ENCODE assay signal across 8 cellular contexts in the genomic region with DNA sequence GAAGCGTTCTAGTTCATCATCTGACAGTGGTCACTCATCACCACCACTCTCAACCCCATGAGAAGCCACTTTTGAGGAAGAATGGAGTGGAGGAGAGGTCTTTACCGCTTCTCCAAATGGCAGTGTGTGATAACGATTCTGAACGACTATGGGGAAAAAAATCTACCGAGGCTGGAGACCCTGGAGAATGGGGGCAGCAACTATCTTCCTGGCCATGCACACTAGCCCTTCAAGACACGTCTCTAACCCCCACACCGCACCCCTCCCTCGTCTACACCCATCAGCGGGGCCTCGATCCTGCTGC. TPM values are rescaled to one million over a fixed set of nuclear protein-coding genes. Genes with fewer than 3 reads are reported as not detected.
DNase-seq lines count a peak whose midpoint lies in the region; ATAC-seq and TF ChIP-seq lines count a peak whose summit lies in the region.

No MANE protein-coding gene starts in this region.

- no peak overlapping the region for H2AFZ ChIP-seq in OCI-LY1 (ENCODE audit: low read length)

- peak overlapping the region; percentile 98 for H3K4me3 Mint-ChIP-seq in activated CD4-positive, alpha-beta T cell treated with anti-CD3 and anti-CD28 coated beads, Interleukin-2, amount 10 ng/mL, durations not matched to agents 24 days and 14 days
- H3K4me3 Mint-ChIP-seq in endothelial cell (ENCODE audit: unreplicated experiment) (peak overlapping the region; percentile 98), natural killer cell (peak overlapping the region; percentile 96)

- no peaks in the 10 kb centered on the region for H3F3A ChIP-seq in OCI-LY1 (ENCODE audit: insufficient read depth, low read length)

- no peaks in the 10 kb centered on the region for H3K27me3 ChIP-seq in OCI-LY1 (ENCODE audit: insufficient read depth, low read length)

- no peak for DNase-seq in activated CD4-positive, alpha-beta T cell treated with anti-CD3 and anti-CD28 coated beads, Interleukin-2, amount 10 ng/mL, durations not matched to agents 24 days and 14 days
- no peak for DNase-seq in activated CD4-positive, alpha-beta T cell treated with anti-CD3 and anti-CD28 coated beads for 48 hours
- no peak for DNase-seq in endothelial cell (ENCODE audit: low spot score)
- DNase-seq in natural killer cell = no peak
- DNase-seq in NCI-H187 treated with DMSO at 0.1 percent for 48 hours (lab: John Stamatoyannopoulos, UW) = no peak
- no peak for DNase-seq in activated CD8-positive, alpha-beta memory T cell treated with anti-CD3 and anti-CD28 coated beads for 24 hours

- peaks cover 16% of the 10 kb centered on the region for H3K36me3 ChIP-seq in OCI-LY1 (ENCODE audit: insufficient read depth, low read length)

- no peaks in the 10 kb centered on the region for H3K9me2 ChIP-seq in OCI-LY1 (ENCODE audit: low read depth, low read length)

- H3K4me2 ChIP-seq in OCI-LY1 (ENCODE audit: low read length) = peak overlapping the region; percentile 94

- H3K27me3 Mint-ChIP-seq in activated CD4-positive, alpha-beta T cell treated with anti-CD3 and anti-CD28 coated beads, Interleukin-2, amount 10 ng/mL, durations not matched to agents 24 days and 14 days = peaks cover 2% of the 10 kb centered on the region
- H3K27me3 Mint-ChIP-seq in endothelial cell (ENCODE audit: unreplicated experiment) (peaks cover 14% of the 10 kb centered on the region), natural killer cell (ENCODE audit: low read depth in 2 of 2) (no peaks in the 10 kb centered on the region)

- no peaks in the 10 kb centered on the region for H4K20me1 ChIP-seq in OCI-LY1 (ENCODE audit: insufficient read depth, low read length)

- H3K4me1 Mint-ChIP-seq in activated CD4-positive, alpha-beta T cell treated with anti-CD3 and anti-CD28 coated beads, Interleukin-2, amount 10 ng/mL, durations not matched to agents 24 days and 14 days = peaks cover 21% of the 10 kb centered on the region
- peaks cover 18% of the 10 kb centered on the region for H3K4me1 Mint-ChIP-seq in endothelial cell (ENCODE audit: unreplicated experiment)
- peaks cover 27 to 38% of the 10 kb centered on the region in 2 donors for H3K4me1 Mint-ChIP-seq in natural killer cell

- TF ChIP-seq CTCF in OCI-LY1 (IDR thresholded peaks at IDR 0.05; ENCODE audit: low read length) (no peak), endothelial cell (IDR thresholded peaks at IDR 0.05; ENCODE audit: unreplicated experiment) (no peak), natural killer cell (IDR thresholded peaks at IDR 0.05) (no peak)

- H3K9me3 Mint-ChIP-seq in activated CD4-positive, alpha-beta T cell treated with anti-CD3 and anti-CD28 coated beads, Interleukin-2, amount 10 ng/mL, durations not matched to agents 24 days and 14 days = peaks cover 4% of the 10 kb centered on the region
- H3K9me3 Mint-ChIP-seq in endothelial cell (ENCODE audit: unreplicated experiment) = no peaks in the 10 kb centered on the region
- H3K9me3 Mint-ChIP-seq in natural killer cell = no peaks in the 10 kb centered on the region

- peaks cover 9% of the 10 kb centered on the region for H3K79me2 ChIP-seq in OCI-LY1 (ENCODE audit: insufficient read depth, low read length)

- peaks cover 19% of the 10 kb centered on the region for H3K4me1 ChIP-seq in OCI-LY1 (ENCODE audit: insufficient read depth, low read length, severe bottlenecking)

- peak overlapping the region; percentile 65 for H3K9ac ChIP-seq in OCI-LY1 (ENCODE audit: low read length)

- no peaks in the 10 kb centered on the region for H3K9me3 ChIP-seq in OCI-LY1 (ENCODE audit: low read length)

- no peak overlapping the region for H3K27ac ChIP-seq in OCI-LY1 (ENCODE audit: low read depth, low read length, poor library complexity, severe bottlenecking)

- ATAC-seq in natural killer cell (peak; percentile 47 to 63 (median 53)), HG03139 (IDR thresholded peaks at IDR 0.05; ENCODE audit: unreplicated experiment) (no peak)

- peak overlapping the region; percentile 96 for H3K27ac Mint-ChIP-seq in activated CD4-positive, alpha-beta T cell treated with anti-CD3 and anti-CD28 coated beads, Interleukin-2, amount 10 ng/mL, durations not matched to agents 24 days and 14 days
- H3K27ac Mint-ChIP-seq in endothelial cell (ENCODE audit: unreplicated experiment) (peak overlapping the region; percentile 100), natural killer cell (peak overlapping the region; percentile 93 to 95)

- intact Hi-C loops in activated CD4-positive, alpha-beta T cell treated with anti-CD3 and anti-CD28 coated beads, Interleukin-2, amount 10 ng/mL, durations not matched to agents 24 days and 14 days (cut with micrococcal nuclease) = loop anchor here (2.0 to 5.0 kb wide), 2 partner anchors 94 to 525 kb away; partner anchors contain the start of genes NOP2 and PEX5
- intact Hi-C loops in natural killer cell (cut with micrococcal nuclease) = loop anchor here (2.0 kb wide), 2 partner anchors 28 to 60 kb away; partner anchors contain the start of gene LPAR5

- H3K4me3 ChIP-seq in OCI-LY1 (ENCODE audit: low read depth, low read length, poor library complexity, severe bottlenecking) = peak overlapping the region; percentile 76

- peaks cover 29% of the 10 kb centered on the region for H3K36me3 Mint-ChIP-seq in activated CD4-positive, alpha-beta T cell treated with anti-CD3 and anti-CD28 coated beads, Interleukin-2, amount 10 ng/mL, durations not matched to agents 24 days and 14 days (ENCODE audit: low read depth)
- H3K36me3 Mint-ChIP-seq in endothelial cell (ENCODE audit: low read depth, unreplicated experiment) = peaks cover 15% of the 10 kb centered on the region
- peaks cover under 1% of the 10 kb centered on the region for H3K36me3 Mint-ChIP-seq in natural killer cell

RNA-seq across cellular contexts. Expression of gene ING4, which starts 0.4 kb away (rescaled TPM):
- total RNA-seq in activated CD4-positive, alpha-beta T cell treated with anti-CD3 and anti-CD28 coated beads, Interleukin-2, amount 10 ng/mL, durations not matched to agents 24 days and 14 days = 13.7 and 15.8 TPM in 2 replicates
- total RNA-seq in endothelial cell (ENCODE audit: unreplicated experiment) (41.3 TPM), natural killer cell (10 to 100 TPM; 29.9 to 40.9 (median 30.2) TPM)

RNA-seq across cellular contexts. Expression of gene ACRBP, which starts 15.3 kb away (rescaled TPM):
- 0.47 and 0.64 TPM in 2 replicates for total RNA-seq in activated CD4-positive, alpha-beta T cell treated with anti-CD3 and anti-CD28 coated beads, Interleukin-2, amount 10 ng/mL, durations not matched to agents 24 days and 14 days
- total RNA-seq in endothelial cell (ENCODE audit: unreplicated experiment) (19.3 TPM), natural killer cell (10 to 100 TPM in 1 of 3 donors, 1 to 10 TPM in 2; 2.1 to 12.2 (median 4.7) TPM)

RNA-seq across cellular contexts. Expression of gene ZNF384, which starts 26.6 kb away (rescaled TPM):
- total RNA-seq in activated CD4-positive, alpha-beta T cell treated with anti-CD3 and anti-CD28 coated beads, Interleukin-2, amount 10 ng/mL, durations not matched to agents 24 days and 14 days = 83.6 and 84.4 TPM in 2 replicates
- total RNA-seq in endothelial cell (ENCODE audit: unreplicated experiment) (85.2 TPM), natural killer cell (100 to 1,000 TPM in 2 of 3 donors, 10 to 100 TPM in 1; 95.1 to 101 (median 100) TPM)

RNA-seq across cellular contexts. Expression of gene LPAR5, which starts 26.8 kb away (rescaled TPM):
- total RNA-seq in activated CD4-positive, alpha-beta T cell treated with anti-CD3 and anti-CD28 coated beads, Interleukin-2, amount 10 ng/mL, durations not matched to agents 24 days and 14 days = 3.3 and 4.2 TPM in 2 replicates
- total RNA-seq in endothelial cell (ENCODE audit: unreplicated experiment) = 2.7 TPM
- 10 to 100 TPM in 2 of 3 donors, 1 to 10 TPM in 1; 10.0 to 27.8 (median 17.3) TPM for total RNA-seq in natural killer cell

RNA-seq across cellular contexts. Expression of gene PIANP, which starts 38.1 kb away (rescaled TPM):
- total RNA-seq in activated CD4-positive, alpha-beta T cell treated with anti-CD3 and anti-CD28 coated beads, Interleukin-2, amount 10 ng/mL, durations not matched to agents 24 days and 14 days = 0.09 TPM in 1 of 2 replicates, not detected in the other
- total RNA-seq in endothelial cell (ENCODE audit: unreplicated experiment) (2.0 TPM), natural killer cell (not detected)
